In genomic region chr5:2751592-2752021, GRCh38 we compare ENCODE assay signal across 1 cellular context.
TF ChIP-seq lines count a peak whose summit lies in the region.

Gene IRX2, minus strand, starts transcription at chr5:2751677. Its CDS starts 264 bp downstream, at chr5:2751413.

TF ChIP-seq in GM23338, 12 proteins besides CTCF, POLR2A, EP300 and RAD21 (continued from another document):
- TF ChIP-seq ZNF462 (CRISPR knock-in tag; IDR thresholded peaks at IDR 0.05): no peak
- TF ChIP-seq EZH2phosphoT487 (IDR thresholded peaks at IDR 0.05; ENCODE audit: unreplicated experiment): no peak
- no peak for TF ChIP-seq ZNF331 (CRISPR knock-in tag; IDR thresholded peaks at IDR 0.05; ENCODE audit: low read depth)
- no peak for TF ChIP-seq ETS1 (IDR thresholded peaks at IDR 0.05)
- TF ChIP-seq CREB1 (CRISPR knock-in tag; IDR thresholded peaks at IDR 0.05; ENCODE audit: low read depth): no peak
- no peak for TF ChIP-seq ZNF114 (CRISPR knock-in tag; IDR thresholded peaks at IDR 0.05)
